Comparison of ENCODE assay signal across 2 cellular contexts in genomic region chr3:113174806-113175490, GRCh38.
TF ChIP-seq lines count a peak whose summit lies in the region.

No MANE protein-coding gene starts in this region.

TF ChIP-seq in HepG2, 621 proteins besides CTCF, POLR2A, EP300 and RAD21:
- no peak for TF ChIP-seq TFDP1 (CRISPR knock-in tag; IDR thresholded peaks at IDR 0.05; ENCODE audit: borderline replicate concordance)
- no peak for TF ChIP-seq ZNF350 (CRISPR knock-in tag; IDR thresholded peaks at IDR 0.05; ENCODE audit: borderline replicate concordance, low read depth)
- no peak for TF ChIP-seq ZMAT3 (CRISPR knock-in tag; conservative IDR thresholded peaks at IDR 0.05)
- no peak for TF ChIP-seq SYNCRIP (IDR thresholded peaks at IDR 0.05; ENCODE audit: insufficient read depth, low read depth, low read length)

TF ChIP-seq in WTC11, 78 proteins besides CTCF, POLR2A, EP300 and RAD21:
- TF ChIP-seq PRRX2 (CRISPR knock-in tag; IDR thresholded peaks at IDR 0.05) (no peak), ZNF263 (CRISPR knock-in tag; IDR thresholded peaks at IDR 0.05; ENCODE audit: low read depth) (no peak), CBFB (CRISPR knock-in tag; IDR thresholded peaks at IDR 0.05; ENCODE audit: low read depth) (no peak), MYBL2 (CRISPR knock-in tag; IDR thresholded peaks at IDR 0.05) (no peak), TP53 (CRISPR knock-in tag; IDR thresholded peaks at IDR 0.05) (no peak), NFE2L1 (CRISPR knock-in tag; IDR thresholded peaks at IDR 0.05) (no peak), MXD4 (CRISPR knock-in tag; IDR thresholded peaks at IDR 0.05; ENCODE audit: borderline replicate concordance) (no peak), ZNF416 (CRISPR knock-in tag; IDR thresholded peaks at IDR 0.05) (no peak), ZNF138 (CRISPR knock-in tag; conservative IDR thresholded peaks at IDR 0.05) (no peak), NR1H2 (CRISPR knock-in tag; IDR thresholded peaks at IDR 0.05) (no peak), MLX (CRISPR knock-in tag; IDR thresholded peaks at IDR 0.05) (no peak), SOX15 (CRISPR knock-in tag; IDR thresholded peaks at IDR 0.05) (no peak)
- TF ChIP-seq, protein P1, sequence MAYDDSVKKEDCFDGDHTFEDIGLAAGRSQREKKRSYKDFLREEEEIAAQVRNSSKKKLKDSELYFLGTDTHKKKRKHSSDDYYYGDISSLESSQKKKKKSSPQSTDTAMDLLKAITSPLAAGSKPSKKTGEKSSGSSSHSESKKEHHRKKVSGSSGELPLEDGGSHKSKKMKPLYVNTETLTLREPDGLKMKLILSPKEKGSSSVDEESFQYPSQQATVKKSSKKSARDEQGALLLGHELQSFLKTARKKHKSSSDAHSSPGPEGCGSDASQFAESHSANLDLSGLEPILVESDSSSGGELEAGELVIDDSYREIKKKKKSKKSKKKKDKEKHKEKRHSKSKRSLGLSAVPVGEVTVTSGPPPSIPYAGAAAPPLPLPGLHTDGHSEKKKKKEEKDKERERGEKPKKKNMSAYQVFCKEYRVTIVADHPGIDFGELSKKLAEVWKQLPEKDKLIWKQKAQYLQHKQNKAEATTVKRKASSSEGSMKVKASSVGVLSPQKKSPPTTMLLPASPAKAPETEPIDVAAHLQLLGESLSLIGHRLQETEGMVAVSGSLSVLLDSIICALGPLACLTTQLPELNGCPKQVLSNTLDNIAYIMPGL (CRISPR knock-in tag; IDR thresholded peaks at IDR 0.05) = no peak
- TF ChIP-seq, protein P2, sequence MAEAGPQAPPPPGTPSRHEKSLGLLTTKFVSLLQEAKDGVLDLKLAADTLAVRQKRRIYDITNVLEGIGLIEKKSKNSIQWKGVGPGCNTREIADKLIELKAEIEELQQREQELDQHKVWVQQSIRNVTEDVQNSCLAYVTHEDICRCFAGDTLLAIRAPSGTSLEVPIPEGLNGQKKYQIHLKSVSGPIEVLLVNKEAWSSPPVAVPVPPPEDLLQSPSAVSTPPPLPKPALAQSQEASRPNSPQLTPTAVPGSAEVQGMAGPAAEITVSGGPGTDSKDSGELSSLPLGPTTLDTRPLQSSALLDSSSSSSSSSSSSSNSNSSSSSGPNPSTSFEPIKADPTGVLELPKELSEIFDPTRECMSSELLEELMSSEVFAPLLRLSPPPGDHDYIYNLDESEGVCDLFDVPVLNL (CRISPR knock-in tag; IDR thresholded peaks at IDR 0.05; ENCODE audit: borderline replicate concordance, low read depth) = no peak
- TF ChIP-seq, protein P3, sequence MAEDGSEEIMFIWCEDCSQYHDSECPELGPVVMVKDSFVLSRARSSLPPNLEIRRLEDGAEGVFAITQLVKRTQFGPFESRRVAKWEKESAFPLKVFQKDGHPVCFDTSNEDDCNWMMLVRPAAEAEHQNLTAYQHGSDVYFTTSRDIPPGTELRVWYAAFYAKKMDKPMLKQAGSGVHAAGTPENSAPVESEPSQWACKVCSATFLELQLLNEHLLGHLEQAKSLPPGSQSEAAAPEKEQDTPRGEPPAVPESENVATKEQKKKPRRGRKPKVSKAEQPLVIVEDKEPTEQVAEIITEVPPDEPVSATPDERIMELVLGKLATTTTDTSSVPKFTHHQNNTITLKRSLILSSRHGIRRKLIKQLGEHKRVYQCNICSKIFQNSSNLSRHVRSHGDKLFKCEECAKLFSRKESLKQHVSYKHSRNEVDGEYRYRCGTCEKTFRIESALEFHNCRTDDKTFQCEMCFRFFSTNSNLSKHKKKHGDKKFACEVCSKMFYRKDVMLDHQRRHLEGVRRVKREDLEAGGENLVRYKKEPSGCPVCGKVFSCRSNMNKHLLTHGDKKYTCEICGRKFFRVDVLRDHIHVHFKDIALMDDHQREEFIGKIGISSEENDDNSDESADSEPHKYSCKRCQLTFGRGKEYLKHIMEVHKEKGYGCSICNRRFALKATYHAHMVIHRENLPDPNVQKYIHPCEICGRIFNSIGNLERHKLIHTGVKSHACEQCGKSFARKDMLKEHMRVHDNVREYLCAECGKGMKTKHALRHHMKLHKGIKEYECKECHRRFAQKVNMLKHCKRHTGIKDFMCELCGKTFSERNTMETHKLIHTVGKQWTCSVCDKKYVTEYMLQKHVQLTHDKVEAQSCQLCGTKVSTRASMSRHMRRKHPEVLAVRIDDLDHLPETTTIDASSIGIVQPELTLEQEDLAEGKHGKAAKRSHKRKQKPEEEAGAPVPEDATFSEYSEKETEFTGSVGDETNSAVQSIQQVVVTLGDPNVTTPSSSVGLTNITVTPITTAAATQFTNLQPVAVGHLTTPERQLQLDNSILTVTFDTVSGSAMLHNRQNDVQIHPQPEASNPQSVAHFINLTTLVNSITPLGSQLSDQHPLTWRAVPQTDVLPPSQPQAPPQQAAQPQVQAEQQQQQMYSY (CRISPR knock-in tag; IDR thresholded peaks at IDR 0.05) = no peak
- TF ChIP-seq, protein P4, sequence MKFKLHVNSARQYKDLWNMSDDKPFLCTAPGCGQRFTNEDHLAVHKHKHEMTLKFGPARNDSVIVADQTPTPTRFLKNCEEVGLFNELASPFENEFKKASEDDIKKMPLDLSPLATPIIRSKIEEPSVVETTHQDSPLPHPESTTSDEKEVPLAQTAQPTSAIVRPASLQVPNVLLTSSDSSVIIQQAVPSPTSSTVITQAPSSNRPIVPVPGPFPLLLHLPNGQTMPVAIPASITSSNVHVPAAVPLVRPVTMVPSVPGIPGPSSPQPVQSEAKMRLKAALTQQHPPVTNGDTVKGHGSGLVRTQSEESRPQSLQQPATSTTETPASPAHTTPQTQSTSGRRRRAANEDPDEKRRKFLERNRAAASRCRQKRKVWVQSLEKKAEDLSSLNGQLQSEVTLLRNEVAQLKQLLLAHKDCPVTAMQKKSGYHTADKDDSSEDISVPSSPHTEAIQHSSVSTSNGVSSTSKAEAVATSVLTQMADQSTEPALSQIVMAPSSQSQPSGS (CRISPR knock-in tag; IDR thresholded peaks at IDR 0.05; ENCODE audit: borderline replicate concordance, low read depth) = no peak
